In the genomic region with DNA sequence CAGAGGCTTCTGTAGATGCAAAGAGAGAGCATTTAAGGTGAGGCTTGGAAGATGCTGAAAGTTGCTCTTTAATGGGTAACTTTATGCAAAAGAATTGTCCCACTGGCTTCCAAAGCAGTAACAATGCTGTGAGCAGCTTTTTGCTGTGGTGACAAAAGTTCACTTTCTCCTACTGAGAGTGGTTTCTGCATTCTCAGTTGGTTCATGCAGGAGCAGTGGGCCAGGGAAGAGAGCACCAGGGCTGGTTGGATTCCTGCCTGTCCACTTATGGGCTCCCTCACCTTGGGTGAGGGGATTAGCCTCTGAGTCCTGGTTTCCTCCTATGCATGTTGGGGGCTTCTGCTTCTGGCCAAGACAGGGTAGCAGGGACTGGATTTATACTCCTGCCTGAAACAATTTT, we compare ENCODE assay signal across 27 cellular contexts. TPM values are rescaled to one million over a fixed set of nuclear protein-coding genes. Genes with fewer than 3 reads are reported as not detected.
A peak's percentile ranks its signal among the peaks of the same experiment; 100 is the strongest.
DNase-seq lines count a peak whose midpoint lies in the region; ATAC-seq and TF ChIP-seq lines count a peak whose summit lies in the region.
"Had no signal": no experiment of that assay in that cellular context is flagged by ENCODE, and none has a peak within 500 bp of the region (broad histone marks: within the 10 kb centered on the region; RNA-seq: fewer than 3 reads in every experiment).

No MANE protein-coding gene starts in this region.

- DNase-seq in cardiac muscle cell (ENCODE audit: low read depth in 1 of 2, low spot score in 1 of 2), result no peak
- DNase-seq in right atrium auricular region (ENCODE audit: low spot score), result no peak
- no peak for DNase-seq in left lung
- DNase-seq in thyroid gland, result peak; percentile 60 to 61
- DNase-seq in activated CD4-positive, alpha-beta T cell treated with anti-CD3 and anti-CD28 coated beads for 4 hours, result no peak
- no peak for DNase-seq in HT-29 (ENCODE audit: low spot score)
- DNase-seq: 8988T; ACHN; BE2C; C1 segment of cervical spinal cord; CD4-positive, alpha-beta memory T cell; CD4-positive, CD25-positive, alpha-beta regulatory T cell; CD8-positive, alpha-beta memory T cell; COR-L47; DMS 273 treated with DMSO at 0.1 percent for 48 hours; DMS153; DMS53; DMS79; DND-41; EL; GDM1 had no signal

- peak; percentile 18 for ATAC-seq in left lung
- ATAC-seq: GM12878 had no signal

- no peaks in the 10 kb centered on the region for H3K36me3 ChIP-seq in cardiac muscle cell
- no peaks in the 10 kb centered on the region for H3K36me3 ChIP-seq in right atrium auricular region
- no peaks in the 10 kb centered on the region for H3K36me3 ChIP-seq in left lung
- H3K36me3 ChIP-seq in thyroid gland, result no peaks in the 10 kb centered on the region
- H3K36me3 ChIP-seq: BE2C, BLaER1 had no signal

- H3K4me1 ChIP-seq in cardiac muscle cell (ENCODE audit: low read depth) (peaks cover 14% of the 10 kb centered on the region), right atrium auricular region (peaks cover 0 to 5% of the 10 kb centered on the region in 2 donors), left lung (no peaks in the 10 kb centered on the region), thyroid gland (peaks cover 12 to 34% of the 10 kb centered on the region in 2 donors)
- H3K4me1 ChIP-seq: BE2C had no signal

- H3K4me3 ChIP-seq in cardiac muscle cell (no peak overlapping the region), right atrium auricular region (no peak overlapping the region), left lung (no peak overlapping the region), thyroid gland (replicated peaks in 1 of 3) (no peak overlapping the region)
- H3K4me3 ChIP-seq: BLaER1, GM12878 had no signal

- H3K27me3 ChIP-seq in cardiac muscle cell, result no peaks in the 10 kb centered on the region
- H3K27me3 ChIP-seq in right atrium auricular region, result no peaks in the 10 kb centered on the region
- peaks cover 0 to 82% of the 10 kb centered on the region in 2 donors for H3K27me3 ChIP-seq in left lung
- H3K27me3 ChIP-seq in thyroid gland, result no peaks in the 10 kb centered on the region
- H3K27me3 ChIP-seq: BE2C, BLaER1 had no signal

- H3K27ac ChIP-seq in cardiac muscle cell (peak overlapping the region; percentile 74), right atrium auricular region (no peak overlapping the region), left lung (no peak overlapping the region), thyroid gland (peak overlapping the region in 1 of 3 donors; percentile 41)
- H3K27ac ChIP-seq: BLaER1 had no signal

- intact Hi-C loops in left lung (cut with DNase I) (no loop called here), thyroid gland (cut with DNase I) (no loop called here)

- TF ChIP-seq POLR2A in thyroid gland (IDR thresholded peaks at IDR 0.05), result no peak

- no peaks in the 10 kb centered on the region for H3K9me3 ChIP-seq in cardiac muscle cell (ENCODE audit: low read depth)
- H3K9me3 ChIP-seq in right atrium auricular region, result no peaks in the 10 kb centered on the region
- no peaks in the 10 kb centered on the region for H3K9me3 ChIP-seq in left lung
- no peaks in the 10 kb centered on the region for H3K9me3 ChIP-seq in thyroid gland
- H3K9me3 ChIP-seq: BE2C, BLaER1 had no signal

- TF ChIP-seq CTCF in cardiac muscle cell (IDR thresholded peaks at IDR 0.05; ENCODE audit: low read depth, low read length) (no peak), right atrium auricular region (IDR thresholded peaks at IDR 0.05) (no peak), left lung (IDR thresholded peaks at IDR 0.05) (no peak), thyroid gland (IDR thresholded peaks at IDR 0.05) (no peak)

RNA-seq across cellular contexts. Expression of a gene that starts 31.1 kb away (rescaled TPM):
- total RNA-seq in cardiac muscle cell, result 0.18 and 0.27 TPM in 2 replicates
- polyA plus RNA-seq in cardiac muscle cell, result 0.19 and 2.8 TPM in 2 replicates
- 1 to 10 TPM; 1.3 to 3.2 TPM for total RNA-seq in right atrium auricular region
- total RNA-seq in left lung, result 1 to 10 TPM in 1 of 2 donors, under 1 TPM in 1; 0.68 to 1.9 TPM
- under 1 TPM; under 0.01 to 0.81 (median 0.39) TPM for total RNA-seq in thyroid gland
- total RNA-seq in HT-29 (2014; rRNA removed; shearing (Covaris generic)), result 1.1 and 1.7 TPM in 2 replicates
- total RNA-seq: G401, GM12878 had no signal
- polyA plus RNA-seq: AG04450, CD14-positive monocyte had no signal

RNA-seq across cellular contexts. Expression of a gene that starts 46.8 kb away (rescaled TPM):
- total RNA-seq in cardiac muscle cell, result 23.7 and 35.0 TPM in 2 replicates
- 29.3 and 38.2 TPM in 2 replicates for polyA plus RNA-seq in cardiac muscle cell
- total RNA-seq in right atrium auricular region, result 100 to 1,000 TPM; 140 to 260 TPM
- 1 to 10 TPM in 1 of 2 donors, under 1 TPM in 1; 0.24 to 1.9 TPM for total RNA-seq in left lung
- total RNA-seq in thyroid gland, result under 1 TPM in 2 of 4 donors, not detected in 2; 0.22 to 0.40 TPM
- total RNA-seq in HT-29 (2014; rRNA removed; shearing (Covaris generic)), result 0.21 TPM in 1 of 2 replicates, not detected in the other
- total RNA-seq: A673; CD4-positive, alpha-beta memory T cell; CD4-positive, CD25-positive, alpha-beta regulatory T cell; CD8-positive, alpha-beta memory T cell; G401; GM12878 had no signal
- polyA plus RNA-seq: AG04450; CD14-positive monocyte; CD4-positive, alpha-beta memory T cell; GM12878 had no signal

Comparison
In these comparisons a context has a peak if more than half of its experiments do, and no peak if none do; other contexts are left out.
1. DNase-seq: peak in thyroid gland (2 of 2); none in cardiac muscle cell (0 of 2), right atrium auricular region (single experiment), left lung (0 of 2), activated CD4-positive, alpha-beta T cell treated with anti-CD3 and anti-CD28 coated beads for 4 hours (0 of 2) and HT-29 (single experiment).